ENCODE assay signal across 10 cellular contexts in genomic region chr9:92964607-92964975, GRCh38. TPM values are rescaled to one million over a fixed set of nuclear protein-coding genes. Genes with fewer than 3 reads are reported as not detected.
DNase-seq lines count a peak whose midpoint lies in the region; ATAC-seq and TF ChIP-seq lines count a peak whose summit lies in the region.
"Had no signal": no experiment of that assay in that cellular context is flagged by ENCODE, and none has a peak within 500 bp of the region (broad histone marks: within the 10 kb centered on the region; RNA-seq: fewer than 3 reads in every experiment).

No MANE protein-coding gene starts in this region.

- ATAC-seq in HG03571 (IDR thresholded peaks at IDR 0.05; ENCODE audit: unreplicated experiment): peak; percentile 2
- no peak for ATAC-seq in psoas muscle
- ATAC-seq in GM21515 (IDR thresholded peaks at IDR 0.05; ENCODE audit: unreplicated experiment): no peak

- H3K4me1 ChIP-seq in duodenal mucosa (ENCODE audit: control insufficient read depth in 1 of 2, insufficient read depth in 2 of 2, low read length in 2 of 2): peaks cover 0 to 12% of the 10 kb centered on the region in 2 donors
- no peaks in the 10 kb centered on the region for H3K4me1 ChIP-seq in psoas muscle

- intact Hi-C loops in psoas muscle (cut with DNase I): no loop called here

- H3K9me3 ChIP-seq in duodenal mucosa (ENCODE audit: control insufficient read depth in 1 of 2, low read length in 2 of 2): peaks cover 5 to 6% of the 10 kb centered on the region in 2 donors
- H3K9me3 ChIP-seq in psoas muscle: no peaks in the 10 kb centered on the region

- peak overlapping the region; percentile 40 to 74 for H3K9ac ChIP-seq in duodenal mucosa (ENCODE audit: low read depth in 1 of 2, low read length in 2 of 2)

- H3K4me3 ChIP-seq in GM12865 (ENCODE audit: low read depth, low read length) (peak overlapping the region; percentile 75), duodenal mucosa (ENCODE audit: low read depth in 1 of 2, low read length in 2 of 2) (peak overlapping the region; percentile 76 to 78), psoas muscle (peak overlapping the region; percentile 48)

- 74 to 79% (median 79%) methylated on average over 14 of the region's 14 CpGs for WGBS in psoas muscle, 3 donors

- H3K27ac ChIP-seq in duodenal mucosa (ENCODE audit: low read depth, low read length) (peak overlapping the region; percentile 76), psoas muscle (no peak overlapping the region)

- DNase-seq in GM12865 (ENCODE audit: low read depth) (no peak), psoas muscle (no peak), NCI-H1417 (lab: John Stamatoyannopoulos, UW) (no peak), GM19240 (ENCODE audit: insufficient read length, low spot score) (no peak), SW 1271 (lab: John Stamatoyannopoulos, UW) (no peak)
- DNase-seq: H7, NCI-H1436 treated with DMSO at 0.1 percent for 48 hours had no signal

- TF ChIP-seq CTCF in GM12865 (IDR thresholded peaks at IDR 0.05; ENCODE audit: insufficient read depth, low read depth, low read length, missing control alignments) (no peak), psoas muscle (IDR thresholded peaks at IDR 0.05) (no peak)

- H3K36me3 ChIP-seq in duodenal mucosa (ENCODE audit: control insufficient read depth in 1 of 2, insufficient read depth in 2 of 2, low read length in 2 of 2): no peaks in the 10 kb centered on the region
- H3K36me3 ChIP-seq in psoas muscle (ENCODE audit: insufficient read depth in 1 of 2, low read depth in 1 of 2): no peaks in the 10 kb centered on the region

- no peaks in the 10 kb centered on the region for H3K27me3 ChIP-seq in duodenal mucosa (ENCODE audit: control insufficient read depth in 1 of 2, insufficient read depth in 2 of 2, low read length in 2 of 2)
- H3K27me3 ChIP-seq in psoas muscle (ENCODE audit: insufficient read depth in 3 of 3, low read length in 2 of 3): peaks cover 0 to 2% (median 0%) of the 10 kb centered on the region in 3 donors

RNA-seq across cellular contexts. Expression of gene FGD3, which starts 17.3 kb away (rescaled TPM):
- 1 to 10 TPM; 1.2 to 2.5 (median 1.8) TPM for total RNA-seq in psoas muscle
- polyA plus RNA-seq in psoas muscle: under 1 TPM; 0.45 to 0.68 (median 0.58) TPM
